20 cellular contexts compared by ENCODE assay signal in the genomic region with DNA sequence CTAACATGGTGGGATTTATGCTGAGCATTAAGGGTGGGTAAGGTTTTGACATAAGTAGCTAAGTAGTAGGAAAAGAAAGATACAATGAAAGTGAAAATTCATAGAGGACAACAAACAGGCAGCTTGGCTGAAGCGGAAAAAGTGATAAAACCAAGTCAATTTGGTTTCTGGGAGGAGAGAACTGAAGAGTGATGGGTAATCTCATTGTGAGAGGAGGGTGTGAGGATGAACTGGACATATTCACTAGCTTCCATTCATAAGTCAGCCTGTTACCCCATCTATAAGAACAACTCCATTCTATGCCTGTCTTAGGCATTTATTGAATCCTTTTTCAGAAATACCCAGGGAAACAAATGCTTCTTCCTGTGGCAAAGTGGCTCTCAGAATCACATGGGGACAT.
"Had no signal": no experiment of that assay in that cellular context is flagged by ENCODE, and none has a peak within 500 bp of the region (broad histone marks: within the 10 kb centered on the region; RNA-seq: fewer than 3 reads in every experiment).

No MANE protein-coding gene starts in this region.

- DNase-seq: IMR-90, Karpas-422, KG1, MM.1S, NCI-H1092 treated with DMSO at 0.1 percent for 48 hours, NCI-H1436, NCI-H187, NCI-H2029, NCI-H2081 treated with DMSO at 0.1 percent for 48 hours, NCI-H2171, NCI-H226, NCI-H446, NCI-H510A, NCI-H524 treated with DMSO at 0.1 percent for 48 hours, NCI-H69, NCI-H774, Right ventricle myocardium superior, RPMI8226, SIG-M5 had no signal

- ATAC-seq: HepG2 had no signal
